ENCODE assay signal across 12 cellular contexts in genomic region chr4:40190880-40191815, GRCh38. TPM values are rescaled to one million over a fixed set of nuclear protein-coding genes. Genes with fewer than 3 reads are reported as not detected.
A peak's percentile ranks its signal among the peaks of the same experiment; 100 is the strongest.
DNase-seq lines count a peak whose midpoint lies in the region; ATAC-seq and TF ChIP-seq lines count a peak whose summit lies in the region.
"Had no signal": no experiment of that assay in that cellular context is flagged by ENCODE, and none has a peak within 500 bp of the region (broad histone marks: within the 10 kb centered on the region; RNA-seq: fewer than 3 reads in every experiment).

No MANE protein-coding gene starts in this region.

- WGBS in testis, 2 donors = 77% methylated on average over 14 of the region's 14 CpGs

- DNase-seq in A673 (ENCODE audit: low spot score) (peak; percentile 60), PC-9 (peak in 1 of 2 experiments; percentile 72), fibroblast of villous mesenchyme (ENCODE audit: low read depth) (peak; percentile 82), activated gamma-delta T cell treated with Interleukin-2 at 50 U/mL for 16 hours (no peak), testis (no peak)
- DNase-seq: GM23248; KBM-7; stimulated activated CD4-positive, alpha-beta T cell treated with anti-CD3 and anti-CD28 coated beads, Interleukin-4, amount 100 ng/mL, for 4 hours had no signal

- H3K4me3 ChIP-seq in A673 (ENCODE audit: low read depth, low read length, poor library complexity, severe bottlenecking) = peak overlapping the region; percentile 29
- no peak overlapping the region for H3K4me3 ChIP-seq in HUES48 (ENCODE audit: low read depth, low read length)
- H3K4me3 ChIP-seq in PC-9 = no peak overlapping the region
- H3K4me3 ChIP-seq in fibroblast of villous mesenchyme (ENCODE audit: low read depth, low read length) = peak overlapping the region; percentile 13
- H3K4me3 ChIP-seq in testis = no peak overlapping the region
- H3K4me3 ChIP-seq: GM23248 had no signal

- H3K79me2 ChIP-seq in PC-9 (ENCODE audit: low read depth) = no peaks in the 10 kb centered on the region

- H3K36me3 ChIP-seq in A673 (ENCODE audit: insufficient read depth, low read length, poor library complexity, severe bottlenecking) (no peaks in the 10 kb centered on the region), HUES48 (ENCODE audit: control insufficient read depth, insufficient read depth, low read length) (no peaks in the 10 kb centered on the region), PC-9 (ENCODE audit: low read depth) (no peaks in the 10 kb centered on the region), testis (ENCODE audit: low read depth, missing control alignments) (no peaks in the 10 kb centered on the region)

- H3K4me1 ChIP-seq in A673 (ENCODE audit: insufficient read depth, low read length, poor library complexity, severe bottlenecking) = peaks cover 80% of the 10 kb centered on the region
- H3K4me1 ChIP-seq in HUES48 (ENCODE audit: control insufficient read depth, insufficient read depth, low read length) = peaks cover 39% of the 10 kb centered on the region
- peaks cover 17% of the 10 kb centered on the region for H3K4me1 ChIP-seq in PC-9 (replicated peaks; ENCODE audit: insufficient read depth)
- no peaks in the 10 kb centered on the region for H3K4me1 ChIP-seq in testis

- CTCF ChIA-PET in A673 (lab: Charles Lee) = interaction anchor here (1.5 kb wide), 1 partner anchor 126 kb away, joined by 4 read pairs; no protein-coding TSS in a partner anchor
- CTCF ChIA-PET in PC-9 (lab: Charles Lee) = no interaction called here

- H3K27me3 ChIP-seq in A673 (replicated peaks; ENCODE audit: insufficient read depth, low read depth, low read length, poor library complexity) = no peaks in the 10 kb centered on the region
- no peaks in the 10 kb centered on the region for H3K27me3 ChIP-seq in HUES48 (ENCODE audit: control insufficient read depth, insufficient read depth, low read length)
- H3K27me3 ChIP-seq in PC-9 (ENCODE audit: insufficient read depth, low read depth) = no peaks in the 10 kb centered on the region
- no peaks in the 10 kb centered on the region for H3K27me3 ChIP-seq in testis

- H2AFZ ChIP-seq in PC-9 = no peak overlapping the region
- H2AFZ ChIP-seq: GM23248 had no signal

- TF ChIP-seq POLR2A in testis (IDR thresholded peaks at IDR 0.05) = no peak

- no peak for ATAC-seq in SK-N-SH treated with all-trans-retinoic acid at 6 μM for 48 hours
- ATAC-seq in activated CD4-positive, CD25-positive, alpha-beta regulatory T cell treated with anti-CD3 and anti-CD28 coated beads, Interleukin-2, amount 50 U/mL, for 24 hours = no peak

- BruUV-seq in A673 (replicated peaks; lab: Mats Ljungman, UMichigan) (TSS peak; percentile 35), PC-9 (replicated peaks; lab: Mats Ljungman, UMichigan) (no TSS peak)

- H3K27ac ChIP-seq in A673 (ENCODE audit: low read depth, low read length, poor library complexity, severe bottlenecking) (peak overlapping the region; percentile 97), HUES48 (ENCODE audit: low read depth, low read length) (peak overlapping the region; percentile 21), PC-9 (peak overlapping the region; percentile 9; the same call in 1 of the 2 replicates), testis (no peak overlapping the region)
- H3K27ac ChIP-seq: GM23248 had no signal

- intact Hi-C loops in A673 (cut with micrococcal nuclease; ENCODE audit: unreplicated experiment) = no loop called here
- intact Hi-C loops in PC-9 (cut with micrococcal nuclease; ENCODE audit: unreplicated experiment) = no loop called here
- intact Hi-C loops in testis (cut with DNase I; ENCODE audit: low total_unique reads) = no loop called here

- no peak overlapping the region for H3K9ac ChIP-seq in HUES48 (ENCODE audit: low read depth, low read length)
- H3K9ac ChIP-seq: GM23248 had no signal

- peak overlapping the region; percentile 24; the same call in 1 of the 2 replicates for H3K4me2 ChIP-seq in PC-9

- no peaks in the 10 kb centered on the region for H3K9me2 ChIP-seq in PC-9 (ENCODE audit: insufficient read depth)

- H3F3A ChIP-seq in PC-9 (ENCODE audit: insufficient read depth, low read depth) = no peaks in the 10 kb centered on the region; the same call in 1 of the 2 replicates

- H4K20me1 ChIP-seq in PC-9 (ENCODE audit: insufficient read depth) = no peaks in the 10 kb centered on the region

- TF ChIP-seq CTCF in A673 (conservative IDR thresholded peaks at IDR 0.05; ENCODE audit: low read depth, low read length) = no peak
- TF ChIP-seq CTCF in PC-9 (conservative IDR thresholded peaks at IDR 0.05) = no peak
- no peak for TF ChIP-seq CTCF in fibroblast of villous mesenchyme (IDR thresholded peaks at IDR 0.05; ENCODE audit: insufficient read depth, low read depth, low read length)
- no peak for TF ChIP-seq CTCF in testis (IDR thresholded peaks at IDR 0.05)

- no peaks in the 10 kb centered on the region for H3K9me3 ChIP-seq in A673 (ENCODE audit: low read depth, low read length, poor library complexity, severe bottlenecking)
- H3K9me3 ChIP-seq in HUES48 (ENCODE audit: control insufficient read depth, insufficient read depth, low read length) = no peaks in the 10 kb centered on the region
- H3K9me3 ChIP-seq in PC-9 (ENCODE audit: insufficient read depth, low read depth) = no peaks in the 10 kb centered on the region; the same call in 1 of the 2 replicates
- H3K9me3 ChIP-seq in testis = no peaks in the 10 kb centered on the region

- POLR2A ChIA-PET in A673 (lab: Charles Lee; ENCODE audit: low non-redundant PET) = no interaction called here
- POLR2A ChIA-PET in PC-9 (lab: Charles Lee; ENCODE audit: unreplicated experiment) = no interaction called here

TF ChIP-seq in SK-N-SH treated with all-trans-retinoic acid at 6 μM for 48 hours, 23 proteins besides CTCF, POLR2A, EP300 and RAD21:
- TF ChIP-seq CSDC2 (CRISPR knock-in tag; IDR thresholded peaks at IDR 0.05) = no peak
- TF ChIP-seq SNAI2 (CRISPR knock-in tag; IDR thresholded peaks at IDR 0.05) = no peak
- no peak for TF ChIP-seq GLIS3 (CRISPR knock-in tag; IDR thresholded peaks at IDR 0.05)
- no peak for TF ChIP-seq ESRRG (CRISPR knock-in tag; IDR thresholded peaks at IDR 0.05)

RNA-seq across cellular contexts. Expression of gene RHOH, which starts 5.7 kb away (rescaled TPM):
- total RNA-seq in A673 (2021) = 66.8 and 74.2 TPM in 2 replicates
- not detected in 2 replicates for total RNA-seq in PC-9 (2021)
- total RNA-seq in fibroblast of villous mesenchyme = under 0.01 TPM in 1 of 2 replicates, not detected in the other
- 1 to 10 TPM in 1 of 2 donors, under 1 TPM in 1; 0.39 to 1.2 TPM for total RNA-seq in testis
- polyA plus RNA-seq in testis (ENCODE audit: insufficient read depth, low read depth, low replicate concordance) = 2.5 TPM
- total RNA-seq: Daoy, GM23248 had no signal
- polyA plus RNA-seq: GM23248 had no signal

Comparison
In these comparisons a context has a peak if more than half of its experiments do, and no peak if none do; other contexts are left out.
1. DNase-seq: peak in A673 (single experiment) and fibroblast of villous mesenchyme (single experiment); none in activated gamma-delta T cell treated with Interleukin-2 at 50 U/mL for 16 hours (single experiment) and testis (single experiment).
2. H3K27ac ChIP-seq: peak in A673 (single experiment), HUES48 (single experiment) and PC-9 (single experiment); none in testis (0 of 2).
3. H3K4me3 ChIP-seq: peak in A673 (single experiment) and fibroblast of villous mesenchyme (single experiment); none in HUES48 (single experiment), PC-9 (single experiment) and testis (0 of 2).
4. RNA of gene RHOH, which starts 5.7 kb away (total RNA-seq): 66.8 to 74.2 TPM in A673; 0.39 to 1.2 TPM in testis, not detected in PC-9 and under 0.01 TPM in fibroblast of villous mesenchyme; every median in the first group is over 10 times any median in the second.